8 cellular contexts compared by ENCODE assay signal in the genomic region with DNA sequence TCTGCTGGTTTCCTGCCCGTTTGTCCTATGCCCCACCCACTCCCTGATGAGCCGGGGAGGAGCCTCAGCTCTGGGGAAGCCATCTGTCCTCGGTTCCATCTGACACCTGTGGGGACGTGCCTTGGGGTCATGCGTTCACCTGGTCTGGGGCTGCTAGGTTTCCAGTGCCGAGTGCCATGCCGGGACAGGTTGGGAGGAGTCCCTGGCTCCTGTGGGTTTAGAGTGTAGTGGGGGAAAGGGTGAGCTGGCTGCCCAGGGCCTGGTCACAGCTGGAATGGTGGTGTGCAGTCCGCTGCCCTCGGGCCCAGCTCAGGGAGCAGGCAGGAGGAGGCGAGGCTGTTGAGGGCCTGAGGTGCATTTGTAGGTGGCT. TPM values are rescaled to one million over a fixed set of nuclear protein-coding genes. Genes with fewer than 3 reads are reported as not detected.
DNase-seq lines count a peak whose midpoint lies in the region; ATAC-seq, FAIRE-seq and TF ChIP-seq lines count a peak whose summit lies in the region.

No MANE protein-coding gene starts in this region.

- H3K9ac ChIP-seq in mesendoderm (ENCODE audit: low read length): peak overlapping the region; percentile 77

- H3K36me3 ChIP-seq in OCI-LY7 (ENCODE audit: insufficient read depth, low read length) (peaks cover 1% of the 10 kb centered on the region; the same call in 1 of the 2 replicates), bronchial epithelial cell (ENCODE audit: control insufficient read depth, insufficient read depth, low read length) (peaks cover 2% of the 10 kb centered on the region), mesendoderm (ENCODE audit: control insufficient read depth, insufficient read depth, low read length) (no peaks in the 10 kb centered on the region)

- no peak overlapping the region for H2AK5ac ChIP-seq in mesendoderm (ENCODE audit: low read length)

- H4K20me1 ChIP-seq in OCI-LY7 (ENCODE audit: insufficient read depth, low read length): no peaks in the 10 kb centered on the region

- FAIRE-seq in bronchial epithelial cell (lab: Jason Lieb, UNC): no peak
- FAIRE-seq in urothelium cell line (lab: Jason Lieb, UNC): no peak

- DNase-seq in NCI-H524 (lab: John Stamatoyannopoulos, UW) (peak; percentile 49 to 71), NCI-H524 treated with DMSO at 0.1 percent for 48 hours (lab: John Stamatoyannopoulos, UW) (no peak), OCI-LY7 (ENCODE audit: low spot score) (peak; percentile 53), bronchial epithelial cell (ENCODE audit: low read depth) (peak; percentile 28), mesendoderm (peak; percentile 78), urothelium cell line (ENCODE audit: low spot score) (peak; percentile 37), kidney glomerular epithelial cell (lab: John Stamatoyannopoulos, UW) (no peak)

- H2BK15ac ChIP-seq in mesendoderm (replicated peaks; ENCODE audit: low read depth): no peak overlapping the region

- no peaks in the 10 kb centered on the region for H3K9me3 ChIP-seq in OCI-LY7 (ENCODE audit: low read length)

- H3K4me1 ChIP-seq in OCI-LY7 (ENCODE audit: insufficient read depth, low read length, poor library complexity, severe bottlenecking) (peaks cover 29% of the 10 kb centered on the region), mesendoderm (ENCODE audit: control insufficient read depth, low read depth, low read length) (peaks cover 3% of the 10 kb centered on the region)

- POLR2A ChIA-PET in OCI-LY7 (lab: Charles Lee): no interaction called here

- H3K18ac ChIP-seq in mesendoderm (ENCODE audit: low read length): no peak overlapping the region

- no peak overlapping the region for H3K4ac ChIP-seq in mesendoderm (ENCODE audit: low read depth, low read length)

- no peak overlapping the region for H2BK120ac ChIP-seq in mesendoderm (ENCODE audit: low read depth, low read length)

- no peak for ATAC-seq in GM21360 (IDR thresholded peaks at IDR 0.05; ENCODE audit: unreplicated experiment)

- H4K5ac ChIP-seq in mesendoderm (ENCODE audit: low read length): no peak overlapping the region

- no peak overlapping the region for H3K23ac ChIP-seq in mesendoderm (ENCODE audit: low read length)

- H3K79me1 ChIP-seq in mesendoderm (ENCODE audit: low read length): peaks cover 14% of the 10 kb centered on the region

- no peaks in the 10 kb centered on the region for H3K9me2 ChIP-seq in OCI-LY7 (ENCODE audit: insufficient read depth, low read length)

- H3K4me3 ChIP-seq in OCI-LY7 (ENCODE audit: low read depth, low read length, poor library complexity, severe bottlenecking): peak overlapping the region; percentile 85
- H3K4me3 ChIP-seq in bronchial epithelial cell (ENCODE audit: low read depth, low read length): peak overlapping the region; percentile 64
- H3K4me3 ChIP-seq in mesendoderm (ENCODE audit: low read length): no peak overlapping the region

- BruUV-seq in OCI-LY7 (replicated peaks; lab: Mats Ljungman, UMichigan): no TSS peak

- intact Hi-C loops in OCI-LY7 (cut with micrococcal nuclease; ENCODE audit: unreplicated experiment): no loop called here

- no peak overlapping the region for H4K8ac ChIP-seq in mesendoderm (ENCODE audit: low read depth, low read length)

- CTCF ChIA-PET in OCI-LY7 (lab: Charles Lee; ENCODE audit: unreplicated experiment): no interaction called here

- H2BK5ac ChIP-seq in mesendoderm (ENCODE audit: low read length): no peak overlapping the region

- H3K27me3 ChIP-seq in bronchial epithelial cell (ENCODE audit: control insufficient read depth, insufficient read depth, low read length) (no peaks in the 10 kb centered on the region), mesendoderm (ENCODE audit: insufficient read depth, low read length, poor library complexity) (no peaks in the 10 kb centered on the region)

- peak overlapping the region; percentile 100 for H3K4me2 ChIP-seq in OCI-LY7 (ENCODE audit: low read length)
- peak overlapping the region; percentile 15 for H3K4me2 ChIP-seq in mesendoderm (ENCODE audit: low read length)

- H2AFZ ChIP-seq in OCI-LY7 (ENCODE audit: low read length): no peak overlapping the region

- H3K79me2 ChIP-seq in OCI-LY7 (ENCODE audit: insufficient read depth, low read depth, low read length) (peaks cover 9% of the 10 kb centered on the region; the same call in 1 of the 2 replicates), mesendoderm (ENCODE audit: control insufficient read depth, insufficient read depth, low read length) (peaks cover 11% of the 10 kb centered on the region)

- H3K27ac ChIP-seq in OCI-LY7 (ENCODE audit: low read depth, low read length, poor library complexity, severe bottlenecking) (no peak overlapping the region), mesendoderm (ENCODE audit: low read depth, low read length) (no peak overlapping the region)

- TF ChIP-seq CTCF in OCI-LY7 (conservative IDR thresholded peaks at IDR 0.05; ENCODE audit: low read length) (no peak), bronchial epithelial cell (IDR thresholded peaks at IDR 0.05; ENCODE audit: insufficient read depth, low read length, severe bottlenecking) (no peak)

- H3K56ac ChIP-seq in mesendoderm (ENCODE audit: low read length): peak overlapping the region; percentile 72

- WGBS in mesendoderm (ENCODE audit: extremely low coverage, insufficient coverage, low lambda C conversion rate): no CpG with 5 or more reads among the region's 10 CpGs

RNA-seq across cellular contexts. Expression of gene KDM4B, which starts 2.5 kb away (rescaled TPM):
- total RNA-seq in OCI-LY7 (2014; rRNA removed; shearing (Covaris generic)): 14.2 and 24.3 TPM in 2 replicates
- 36.3 and 44.2 TPM in 2 replicates for total RNA-seq in OCI-LY7 (2022)
- 12.6 and 12.7 TPM in 2 replicates for total RNA-seq in bronchial epithelial cell
- polyA plus RNA-seq in mesendoderm (2013, experiment 1 of 2): 8.5 TPM
- polyA plus RNA-seq in mesendoderm (2013, experiment 2 of 2): 8.4 TPM

Comparison
In these comparisons a context has a peak if more than half of its experiments do, and no peak if none do; other contexts are left out.
1. DNase-seq: peak in NCI-H524 (2 of 2), OCI-LY7 (single experiment), bronchial epithelial cell (single experiment), mesendoderm (single experiment) and urothelium cell line (single experiment); none in NCI-H524 treated with DMSO at 0.1 percent for 48 hours (single experiment) and kidney glomerular epithelial cell (single experiment).